In the genomic region with DNA sequence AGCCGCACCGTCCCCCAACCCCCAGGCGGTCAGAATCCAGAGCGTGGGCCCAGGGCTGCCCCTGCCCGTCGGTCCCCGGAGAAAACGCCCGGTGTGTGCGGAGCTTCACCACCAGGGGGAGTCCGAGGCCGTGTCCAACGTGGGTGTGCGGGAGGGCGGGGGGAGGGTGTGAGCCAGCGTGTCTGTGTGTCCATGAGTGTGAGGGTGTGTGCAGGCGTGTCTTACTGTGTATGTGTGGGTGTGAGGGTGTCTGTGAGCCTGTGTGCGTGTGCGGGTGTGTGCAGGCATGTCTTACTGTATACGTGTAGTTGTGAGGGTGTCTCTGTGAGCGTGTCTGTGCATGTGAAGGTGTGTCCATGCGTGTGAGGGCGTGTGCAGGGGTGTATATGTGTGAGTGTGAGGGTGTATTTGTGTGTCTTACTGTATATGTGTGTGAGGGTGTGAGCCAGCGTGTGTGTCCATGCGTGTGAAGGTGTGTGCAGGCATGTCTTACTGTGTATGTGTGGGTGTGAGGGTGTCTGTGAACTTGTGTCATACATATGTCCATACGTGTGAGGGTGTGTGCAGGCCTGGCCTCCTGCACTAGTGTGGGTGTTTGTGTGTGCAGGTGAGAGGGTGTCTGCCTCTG, we compare ENCODE assay signal across 8 cellular contexts. TPM values are rescaled to one million over a fixed set of nuclear protein-coding genes. Genes with fewer than 3 reads are reported as not detected.
A peak's percentile ranks its signal among the peaks of the same experiment; 100 is the strongest.
DNase-seq lines count a peak whose midpoint lies in the region; ATAC-seq and TF ChIP-seq lines count a peak whose summit lies in the region.

No MANE protein-coding gene starts in this region.

- H3K27ac Mint-ChIP-seq in brain, result peak overlapping the region in 4 of 5 experiments; percentile 15 to 83 (median 68)

- TF ChIP-seq POLR2A in GM18505 (IDR thresholded peaks at IDR 0.05; ENCODE audit: borderline replicate concordance, extremely low read depth, insufficient read depth, insufficient read length), result no peak

- H3K4me3 ChIP-seq in WI38 (ENCODE audit: low read depth, low read length), result no peak overlapping the region

- ATAC-seq in GM18498 (IDR thresholded peaks at IDR 0.05; ENCODE audit: unreplicated experiment) (no peak), GM18505 (IDR thresholded peaks at IDR 0.05; ENCODE audit: unreplicated experiment) (no peak)

- no peaks in the 10 kb centered on the region for H3K36me3 Mint-ChIP-seq in brain

- peaks cover 24% of the 10 kb centered on the region for H3K4me1 Mint-ChIP-seq in brain

- H3K4me3 Mint-ChIP-seq in brain, result peak overlapping the region in 1 of 5 experiments; percentile 46

- DNase-seq in NCI-H1930 (lab: John Stamatoyannopoulos, UW) (peak; percentile 39 to 66), iPS-NIHi11 (ENCODE audit: low spot score) (peak; percentile 90)
- DNase-seq in stimulated activated CD4-positive, alpha-beta T cell treated with anti-CD3 and anti-CD28 coated beads, Interleukin-15, amount 100 ng/mL, for 24 hours, result peak; percentile 88

- peak; percentile 84 for TF ChIP-seq CTCF in GM12873 (IDR thresholded peaks at IDR 0.05; ENCODE audit: insufficient read depth, low read depth, low read length, missing control alignments)
- TF ChIP-seq CTCF in WI38 (IDR thresholded peaks at IDR 0.05; ENCODE audit: low read depth, low read length), result peak; percentile 82
- TF ChIP-seq CTCF in brain (conservative IDR thresholded peaks at IDR 0.05), result peak; percentile 87 to 88

- peaks cover 0 to 14% (median 0%) of the 10 kb centered on the region in 5 experiments for H3K9me3 Mint-ChIP-seq in brain

- H3K27me3 Mint-ChIP-seq in brain, result peaks cover 5% of the 10 kb centered on the region

RNA-seq across cellular contexts. Expression of a gene that starts 24.6 kb away (rescaled TPM):
- polyA plus RNA-seq in brain (ENCODE audit: insufficient read depth, low read depth, low replicate concordance), result 0.15 TPM
